ENCODE assay signal across 9 cellular contexts in the genomic region with DNA sequence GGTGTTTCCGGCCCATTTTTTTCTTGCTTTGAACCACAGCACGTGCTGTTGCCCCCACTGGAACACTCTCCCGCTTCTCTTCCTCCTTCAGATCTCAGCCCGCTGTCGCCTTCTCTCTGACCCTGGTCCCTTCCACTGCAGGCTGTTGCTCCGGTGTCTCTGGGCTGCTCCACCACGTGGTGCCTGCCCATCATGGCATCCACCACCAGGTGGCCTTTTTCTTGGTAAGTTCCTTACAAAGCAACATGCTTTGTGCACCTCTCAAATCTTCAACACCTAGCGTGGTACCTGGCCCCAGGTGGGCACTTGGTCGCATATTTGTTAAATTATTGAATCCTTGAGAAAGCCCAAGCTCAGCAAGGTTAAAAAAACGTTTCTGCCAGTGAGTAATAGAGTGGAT. TPM values are rescaled to one million over a fixed set of nuclear protein-coding genes. Genes with fewer than 3 reads are reported as not detected.
DNase-seq lines count a peak whose midpoint lies in the region; ATAC-seq and TF ChIP-seq lines count a peak whose summit lies in the region.
"Had no signal": no experiment of that assay in that cellular context is flagged by ENCODE, and none has a peak within 500 bp of the region (broad histone marks: within the 10 kb centered on the region; RNA-seq: fewer than 3 reads in every experiment).

No MANE protein-coding gene starts in this region.

- H3K27me3 ChIP-seq in H7 (ENCODE audit: control insufficient read depth, insufficient read depth, low read length): no peaks in the 10 kb centered on the region
- peaks cover 3% of the 10 kb centered on the region for H3K27me3 ChIP-seq in kidney epithelial cell (ENCODE audit: control insufficient read depth, insufficient read depth, low read length)

- H3K4me3 ChIP-seq in H7 (ENCODE audit: insufficient read depth, low read depth, low read length) (no peak overlapping the region), kidney epithelial cell (ENCODE audit: low read depth, low read length) (no peak overlapping the region)
- H3K4me3 ChIP-seq: lung had no signal

- no peaks in the 10 kb centered on the region for H3K27me3 Mint-ChIP-seq in WTC11 (ENCODE audit: low read depth)

- H3K36me3 ChIP-seq in H7 (replicated peaks; ENCODE audit: control insufficient read depth, insufficient read depth, low read length): no peaks in the 10 kb centered on the region; the same call in 1 of the 2 replicates
- no peaks in the 10 kb centered on the region for H3K36me3 ChIP-seq in kidney epithelial cell (ENCODE audit: control insufficient read depth, insufficient read depth, low read length)

- peaks cover 57% of the 10 kb centered on the region for H3K4me1 Mint-ChIP-seq in WTC11

- TF ChIP-seq CTCF in WTC11 (IDR thresholded peaks at IDR 0.05) (peak; percentile 45; the same call in 1 of the 2 replicates), kidney epithelial cell (IDR thresholded peaks at IDR 0.05; ENCODE audit: insufficient read depth, low read length, poor library complexity, severe bottlenecking) (peak; percentile 30)

- H3K4me3 Mint-ChIP-seq in WTC11: no peak overlapping the region

- DNase-seq in COLO668 (lab: John Stamatoyannopoulos, UW; ENCODE audit: unreplicated experiment): peak; percentile 42
- peak; percentile 80 for DNase-seq in H7
- DNase-seq in WTC11 (ENCODE audit: low spot score): peak; percentile 68
- DNase-seq in kidney epithelial cell (ENCODE audit: low read depth): no peak
- no peak for DNase-seq in retina
- no peak for DNase-seq in Ammon's horn (ENCODE audit: low spot score)
- DNase-seq in NK-92 treated with Interleukin-12 subunit alpha and Interleukin-12 subunit beta, amount 100 ng/mL, for 24 hours (lab: John Stamatoyannopoulos, UW): no peak

- POLR2A ChIA-PET in WTC11 (lab: Charles Lee): no interaction called here

- no peak overlapping the region; the same call in 1 of the 2 replicates for H3K27ac Mint-ChIP-seq in WTC11

- H3K9me3 Mint-ChIP-seq in WTC11: no peaks in the 10 kb centered on the region

- CTCF ChIA-PET in WTC11 (lab: Charles Lee): interaction anchor here (0.6 to 3.6 kb wide), 16 partner anchors 9 to 203 kb away, joined by 3 to 38 read pairs (median 6); no protein-coding TSS in a partner anchor

- peaks cover 29% of the 10 kb centered on the region for H3K36me3 Mint-ChIP-seq in WTC11

- ATAC-seq in WTC11: peak; percentile 81
- no peak for ATAC-seq in GM21576 (IDR thresholded peaks at IDR 0.05; ENCODE audit: unreplicated experiment)

TF ChIP-seq in WTC11, 78 proteins besides CTCF, POLR2A, EP300 and RAD21:
- TF ChIP-seq, protein P1, sequence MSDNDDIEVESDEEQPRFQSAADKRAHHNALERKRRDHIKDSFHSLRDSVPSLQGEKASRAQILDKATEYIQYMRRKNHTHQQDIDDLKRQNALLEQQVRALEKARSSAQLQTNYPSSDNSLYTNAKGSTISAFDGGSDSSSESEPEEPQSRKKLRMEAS (CRISPR knock-in tag; IDR thresholded peaks at IDR 0.05): peak; percentile 85; the same call in 1 of the 2 replicates
- peak; percentile 84 for TF ChIP-seq USF1 (CRISPR knock-in tag; IDR thresholded peaks at IDR 0.05)
- TF ChIP-seq, protein P2, sequence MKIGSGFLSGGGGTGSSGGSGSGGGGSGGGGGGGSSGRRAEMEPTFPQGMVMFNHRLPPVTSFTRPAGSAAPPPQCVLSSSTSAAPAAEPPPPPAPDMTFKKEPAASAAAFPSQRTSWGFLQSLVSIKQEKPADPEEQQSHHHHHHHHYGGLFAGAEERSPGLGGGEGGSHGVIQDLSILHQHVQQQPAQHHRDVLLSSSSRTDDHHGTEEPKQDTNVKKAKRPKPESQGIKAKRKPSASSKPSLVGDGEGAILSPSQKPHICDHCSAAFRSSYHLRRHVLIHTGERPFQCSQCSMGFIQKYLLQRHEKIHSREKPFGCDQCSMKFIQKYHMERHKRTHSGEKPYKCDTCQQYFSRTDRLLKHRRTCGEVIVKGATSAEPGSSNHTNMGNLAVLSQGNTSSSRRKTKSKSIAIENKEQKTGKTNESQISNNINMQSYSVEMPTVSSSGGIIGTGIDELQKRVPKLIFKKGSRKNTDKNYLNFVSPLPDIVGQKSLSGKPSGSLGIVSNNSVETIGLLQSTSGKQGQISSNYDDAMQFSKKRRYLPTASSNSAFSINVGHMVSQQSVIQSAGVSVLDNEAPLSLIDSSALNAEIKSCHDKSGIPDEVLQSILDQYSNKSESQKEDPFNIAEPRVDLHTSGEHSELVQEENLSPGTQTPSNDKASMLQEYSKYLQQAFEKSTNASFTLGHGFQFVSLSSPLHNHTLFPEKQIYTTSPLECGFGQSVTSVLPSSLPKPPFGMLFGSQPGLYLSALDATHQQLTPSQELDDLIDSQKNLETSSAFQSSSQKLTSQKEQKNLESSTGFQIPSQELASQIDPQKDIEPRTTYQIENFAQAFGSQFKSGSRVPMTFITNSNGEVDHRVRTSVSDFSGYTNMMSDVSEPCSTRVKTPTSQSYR (CRISPR knock-in tag; IDR thresholded peaks at IDR 0.05): 0 out of 2 replicates have a peak, but pooled peaks have one; percentile 32
- peak; percentile 82 for TF ChIP-seq USF2 (CRISPR knock-in tag; IDR thresholded peaks at IDR 0.05)
- TF ChIP-seq ZNF138 (CRISPR knock-in tag; conservative IDR thresholded peaks at IDR 0.05): no peak
- TF ChIP-seq TEAD1 (CRISPR knock-in tag; IDR thresholded peaks at IDR 0.05): no peak
- no peak for TF ChIP-seq TEAD4 (CRISPR knock-in tag; IDR thresholded peaks at IDR 0.05)
- TF ChIP-seq ZNF121 (CRISPR knock-in tag; IDR thresholded peaks at IDR 0.05): no peak
TF ChIP-seq in WTC11: peak in this region for 4.

RNA-seq across cellular contexts. Expression of gene TUNAR, which starts 19.1 kb away (rescaled TPM):
- 14.9 and 21.7 TPM in 2 replicates for total RNA-seq in H7 (2014; rRNA removed; shearing (Covaris generic))
- 36.3 to 57.6 TPM (median 57.0 TPM) in 3 replicates for total RNA-seq in WTC11 (2021)
- 0.27 and 0.50 TPM in 2 replicates for total RNA-seq in kidney epithelial cell

Comparison
In these comparisons a context has a peak if more than half of its experiments do, and no peak if none do; other contexts are left out.
1. DNase-seq: peak in COLO668 (single experiment), H7 (single experiment) and WTC11 (single experiment); none in kidney epithelial cell (single experiment), retina (single experiment), Ammon's horn (single experiment) and NK-92 treated with Interleukin-12 subunit alpha and Interleukin-12 subunit beta, amount 100 ng/mL, for 24 hours (single experiment).
2. RNA of gene TUNAR, which starts 19.1 kb away (total RNA-seq): 36.3 to 57.6 TPM in WTC11 and 14.9 to 21.7 TPM in H7; 0.27 to 0.50 TPM in kidney epithelial cell; every median in the first group is over 10 times any median in the second.